In genomic region chr7:79421751-79422150, GRCh38 we compare ENCODE assay signal across 19 cellular contexts. TPM values are rescaled to one million over a fixed set of nuclear protein-coding genes. Genes with fewer than 3 reads are reported as not detected.
DNase-seq lines count a peak whose midpoint lies in the region; ATAC-seq and TF ChIP-seq lines count a peak whose summit lies in the region.
"Had no signal": no experiment of that assay in that cellular context is flagged by ENCODE, and none has a peak within 500 bp of the region (broad histone marks: within the 10 kb centered on the region; RNA-seq: fewer than 3 reads in every experiment).

No MANE protein-coding gene starts in this region.

- no peak for TF ChIP-seq CTCF in nephron (IDR thresholded peaks at IDR 0.05; ENCODE audit: unreplicated experiment in 3 of 3)

- H3K27me3 Mint-ChIP-seq in nephron (ENCODE audit: low read depth): no peaks in the 10 kb centered on the region
- peaks cover 0 to 3% (median 0%) of the 10 kb centered on the region in 5 donors for H3K27me3 Mint-ChIP-seq in naive thymus-derived CD8-positive, alpha-beta T cell
- H3K27me3 Mint-ChIP-seq: CD4-positive, CD25-positive, alpha-beta regulatory T cell; CD8-positive, alpha-beta memory T cell had no signal

- H3K9me3 Mint-ChIP-seq in nephron: no peaks in the 10 kb centered on the region
- no peaks in the 10 kb centered on the region for H3K9me3 Mint-ChIP-seq in naive thymus-derived CD8-positive, alpha-beta T cell
- H3K9me3 Mint-ChIP-seq: H9 had no signal

- peak; percentile 78 for DNase-seq in globus pallidus (ENCODE audit: low spot score)
- no peak for DNase-seq in naive thymus-derived CD8-positive, alpha-beta T cell
- DNase-seq: BE2C; CD4-positive, CD25-positive, alpha-beta regulatory T cell; CD8-positive, alpha-beta memory T cell; COR-L47; DMS 273 treated with DMSO at 0.1 percent for 48 hours; DMS53; DND-41; EL; H9 had no signal

- POLR2A ChIA-PET in naive thymus-derived CD8-positive, alpha-beta T cell (lab: Charles Lee): no interaction called here

- ATAC-seq in GM18517 (IDR thresholded peaks at IDR 0.05; ENCODE audit: unreplicated experiment) (no peak), HG03565 (IDR thresholded peaks at IDR 0.05; ENCODE audit: unreplicated experiment) (no peak), GM21619 (IDR thresholded peaks at IDR 0.05; ENCODE audit: unreplicated experiment) (no peak)
- ATAC-seq in naive thymus-derived CD8-positive, alpha-beta T cell: no peak
- ATAC-seq: GM12878 had no signal

- peaks cover 8% of the 10 kb centered on the region for H3K4me1 Mint-ChIP-seq in nephron
- no peaks in the 10 kb centered on the region for H3K4me1 Mint-ChIP-seq in naive thymus-derived CD8-positive, alpha-beta T cell
- H3K4me1 Mint-ChIP-seq: CD4-positive, CD25-positive, alpha-beta regulatory T cell; CD8-positive, alpha-beta memory T cell; H9 had no signal

- peak overlapping the region; percentile 43 for H3K27ac ChIP-seq in angular gyrus (ENCODE audit: low read depth, low read length)
- H3K27ac ChIP-seq: HL-60 had no signal

- H3K36me3 Mint-ChIP-seq in nephron (ENCODE audit: low read depth): peaks cover 4% of the 10 kb centered on the region
- H3K36me3 Mint-ChIP-seq in naive thymus-derived CD8-positive, alpha-beta T cell: no peaks in the 10 kb centered on the region
- H3K36me3 Mint-ChIP-seq: CD4-positive, CD25-positive, alpha-beta regulatory T cell; CD8-positive, alpha-beta memory T cell had no signal

- H3K4me3 Mint-ChIP-seq in nephron: no peak overlapping the region
- no peak overlapping the region for H3K4me3 Mint-ChIP-seq in naive thymus-derived CD8-positive, alpha-beta T cell
- H3K4me3 Mint-ChIP-seq: CD4-positive, CD25-positive, alpha-beta regulatory T cell; CD8-positive, alpha-beta memory T cell; H9 had no signal

- peak overlapping the region in 2 of 3 experiments; percentile 15 to 65 for H3K27ac Mint-ChIP-seq in nephron
- H3K27ac Mint-ChIP-seq in naive thymus-derived CD8-positive, alpha-beta T cell: no peak overlapping the region
- H3K27ac Mint-ChIP-seq: CD4-positive, CD25-positive, alpha-beta regulatory T cell; CD8-positive, alpha-beta memory T cell; H9 had no signal

RNA-seq across cellular contexts. Expression of gene MAGI2, which starts 31.7 kb away (rescaled TPM):
- under 1 TPM; 0.58 to 0.65 TPM for total RNA-seq in naive thymus-derived CD8-positive, alpha-beta T cell
- under 1 TPM in 2 of 3 donors, not detected in 1; 0.02 to 0.16 TPM for polyA plus RNA-seq in naive thymus-derived CD8-positive, alpha-beta T cell
- total RNA-seq: CD4-positive, CD25-positive, alpha-beta regulatory T cell; G401 had no signal
- polyA plus RNA-seq: CD4-positive, CD25-positive, alpha-beta regulatory T cell; CD8-positive, alpha-beta memory T cell had no signal

Comparison
In these comparisons a context has a peak if more than half of its experiments do, and no peak if none do; other contexts are left out.
1. H3K27ac Mint-ChIP-seq: peak in nephron (2 of 3); none in naive thymus-derived CD8-positive, alpha-beta T cell (0 of 10).